In genomic region chr14:38589747-38590350, GRCh38 we compare ENCODE assay signal across 36 cellular contexts.
"Had no signal": no experiment of that assay in that cellular context is flagged by ENCODE, and none has a peak within 500 bp of the region (broad histone marks: within the 10 kb centered on the region; RNA-seq: fewer than 3 reads in every experiment).

No MANE protein-coding gene starts in this region.

- H3K27me3 Mint-ChIP-seq: activated B cell treated with CpG ODN at 0.5 μM for 24 hours; activated CD4-positive, alpha-beta memory T cell treated with anti-CD3 and anti-CD28 coated beads for 36 hours; activated CD4-positive, alpha-beta T cell treated with anti-CD3 and anti-CD28 coated beads, Interleukin-2, amount 10 ng/mL, durations not matched to agents 24 days and 14 days; activated CD8-positive, alpha-beta T cell treated with anti-CD3 and anti-CD28 coated beads for 36 hours; activated naive CD4-positive, alpha-beta T cell treated with anti-CD3 and anti-CD28 coated beads, Interleukin-2, amount 10 ng/mL, durations not matched to agents 7 days and 5 days; activated naive CD8-positive, alpha-beta T cell treated with anti-CD3 and anti-CD28 coated beads, Interleukin-2, amount 10 ng/mL, durations not matched to agents 7 days and 5 days; activated naive CD8-positive, alpha-beta T cell treated with anti-CD3 and anti-CD28 coated beads, Interleukin-2, amount 50 U/mL, for 24 hours; activated T-helper 17 cell treated with anti-CD3 and anti-CD28 coated beads, Interleukin-2, amount 50 U/mL, for 72 hours; central memory CD8-positive, alpha-beta T cell had no signal

- H3K4me3 Mint-ChIP-seq: activated B cell treated with CpG ODN at 0.5 μM for 24 hours; activated CD4-positive, alpha-beta memory T cell treated with anti-CD3 and anti-CD28 coated beads for 36 hours; activated CD4-positive, alpha-beta T cell treated with anti-CD3 and anti-CD28 coated beads, Interleukin-2, amount 10 ng/mL, durations not matched to agents 24 days and 14 days; activated CD8-positive, alpha-beta T cell treated with anti-CD3 and anti-CD28 coated beads for 36 hours; activated naive CD4-positive, alpha-beta T cell treated with anti-CD3 and anti-CD28 coated beads, Interleukin-2, amount 10 ng/mL, durations not matched to agents 7 days and 5 days; activated naive CD4-positive, alpha-beta T cell treated with anti-CD3 and anti-CD28 coated beads, Interleukin-2, amount 50 U/mL, for 24 hours; activated naive CD8-positive, alpha-beta T cell; activated naive CD8-positive, alpha-beta T cell treated with anti-CD3 and anti-CD28 coated beads, Interleukin-2, amount 10 ng/mL, durations not matched to agents 7 days and 5 days; activated naive CD8-positive, alpha-beta T cell treated with anti-CD3 and anti-CD28 coated beads, Interleukin-2, amount 50 U/mL, for 24 hours; activated T-cell treated with anti-CD3 and anti-CD28 coated beads, Interleukin-2, amount 50 U/mL, for 4 hours; activated T-cell treated with anti-CD3 and anti-CD28 coated beads, Interleukin-2, amount 50 U/mL, for 72 hours; activated T-helper 1 cell treated with anti-CD3 and anti-CD28 coated beads, Interleukin-12 subunit alpha, Interleukin-12 subunit beta, Interleukin-2, Interleukin-4 antibody, amounts not matched to agents 30 ng/mL and 10 ng/mL and 1 ng/mL, durations not matched to agents 14 hours and 24 hours and 36 hours; activated T-helper 17 cell treated with anti-CD3 and anti-CD28 coated beads, Interleukin-2, amount 50 U/mL, for 72 hours; brain; central memory CD8-positive, alpha-beta T cell; T-helper 1 cell treated with Interleukin-12 subunit alpha and Interleukin-12 subunit beta and Interleukin-4 antibody, amounts not matched to agents 30 μg/mL and 1 μg/mL, for 36 hours; T-helper 2 cell treated with Interferon-gamma antibody and Interleukin-4, amounts not matched to agents 5 μg/mL and 100 μg/mL, for 36 hours had no signal

- H3K36me3 Mint-ChIP-seq: activated CD4-positive, alpha-beta memory T cell treated with anti-CD3 and anti-CD28 coated beads for 36 hours; activated naive CD4-positive, alpha-beta T cell treated with anti-CD3 and anti-CD28 coated beads, Interleukin-2, amount 10 ng/mL, durations not matched to agents 7 days and 5 days; activated naive CD4-positive, alpha-beta T cell treated with anti-CD3 and anti-CD28 coated beads, Interleukin-2, amount 50 U/mL, for 24 hours; activated naive CD8-positive, alpha-beta T cell; activated naive CD8-positive, alpha-beta T cell treated with anti-CD3 and anti-CD28 coated beads, Interleukin-2, amount 10 ng/mL, durations not matched to agents 7 days and 5 days; brain had no signal

- H3K9me3 Mint-ChIP-seq: activated CD4-positive, alpha-beta memory T cell treated with anti-CD3 and anti-CD28 coated beads for 36 hours; activated CD4-positive, alpha-beta T cell treated with anti-CD3 and anti-CD28 coated beads, Interleukin-2, amount 10 ng/mL, durations not matched to agents 24 days and 14 days; activated CD8-positive, alpha-beta T cell treated with anti-CD3 and anti-CD28 coated beads for 36 hours; activated naive CD4-positive, alpha-beta T cell treated with anti-CD3 and anti-CD28 coated beads, Interleukin-2, amount 10 ng/mL, durations not matched to agents 7 days and 5 days; activated naive CD8-positive, alpha-beta T cell treated with anti-CD3 and anti-CD28 coated beads, Interleukin-2, amount 10 ng/mL, durations not matched to agents 7 days and 5 days; activated T-cell treated with anti-CD3 and anti-CD28 coated beads, Interleukin-2, amount 50 U/mL, for 4 hours; T-helper 1 cell treated with Interleukin-12 subunit alpha and Interleukin-12 subunit beta and Interleukin-4 antibody, amounts not matched to agents 30 μg/mL and 1 μg/mL, for 36 hours; T-helper 2 cell treated with Interferon-gamma antibody and Interleukin-4, amounts not matched to agents 5 μg/mL and 100 μg/mL, for 36 hours had no signal

- H3K4me1 Mint-ChIP-seq: activated B cell treated with CpG ODN at 0.5 μM for 24 hours; activated CD4-positive, alpha-beta T cell treated with anti-CD3 and anti-CD28 coated beads, Interleukin-2, amount 10 ng/mL, durations not matched to agents 24 days and 14 days; activated naive CD4-positive, alpha-beta T cell treated with anti-CD3 and anti-CD28 coated beads, Interleukin-2, amount 10 ng/mL, durations not matched to agents 7 days and 5 days; activated naive CD4-positive, alpha-beta T cell treated with anti-CD3 and anti-CD28 coated beads, Interleukin-2, amount 50 U/mL, for 24 hours; activated naive CD8-positive, alpha-beta T cell treated with anti-CD3 and anti-CD28 coated beads, Interleukin-2, amount 10 ng/mL, durations not matched to agents 7 days and 5 days; activated naive CD8-positive, alpha-beta T cell treated with anti-CD3 and anti-CD28 coated beads, Interleukin-2, amount 50 U/mL, for 24 hours; activated T-helper 17 cell treated with anti-CD3 and anti-CD28 coated beads, Interleukin-2, amount 50 U/mL, for 72 hours; brain; central memory CD8-positive, alpha-beta T cell had no signal

- H3K36me3 ChIP-seq: ascending aorta, cardiac muscle cell had no signal

- H3K27me3 ChIP-seq: ascending aorta, cardiac muscle cell had no signal

- ATAC-seq: activated CD8-positive, alpha-beta T cell treated with anti-CD3 and anti-CD28 coated beads for 36 hours; activated naive CD8-positive, alpha-beta T cell treated with anti-CD3 and anti-CD28 coated beads, Interleukin-2, amount 50 U/mL, for 24 hours; activated T-cell treated with anti-CD3 and anti-CD28 coated beads, Interleukin-2, amount 50 U/mL, for 4 hours; activated T-cell treated with anti-CD3 and anti-CD28 coated beads, Interleukin-2, amount 50 U/mL, for 72 hours; activated T-helper 17 cell treated with anti-CD3 and anti-CD28 coated beads, Interleukin-2, amount 50 U/mL, for 72 hours had no signal

- H3K4me3 ChIP-seq: ascending aorta, cardiac muscle cell had no signal

- H3K9me3 ChIP-seq: ascending aorta had no signal

- DNase-seq: activated B cell treated with CpG ODN at 0.5 μM for 24 hours; activated CD4-positive, alpha-beta memory T cell treated with anti-CD3 and anti-CD28 coated beads for 36 hours; activated CD4-positive, alpha-beta T cell treated with anti-CD3 and anti-CD28 coated beads for 4 hours; activated CD4-positive, alpha-beta T cell treated with anti-CD3 and anti-CD28 coated beads, Interleukin-2, amount 10 ng/mL, durations not matched to agents 24 days and 14 days; activated CD4-positive, alpha-beta T cell treated with anti-CD3 and anti-CD28 coated beads, Interleukin-2, amount 50 U/mL, for 1 hour; activated CD4-positive, alpha-beta T cell treated with anti-CD3 and anti-CD28 coated beads, Interleukin-2, amount 50 U/mL, for 4 hours; activated CD4-positive, CD25-positive, alpha-beta regulatory T cell treated with anti-CD3 and anti-CD28 coated beads, Interleukin-2, amount 50 U/mL, for 72 hours; activated CD8-positive, alpha-beta memory T cell treated with anti-CD3 and anti-CD28 coated beads, Interleukin-2, amount 50 U/mL, for 48 hours; activated CD8-positive, alpha-beta T cell treated with anti-CD3 and anti-CD28 coated beads for 36 hours; activated effector memory CD4-positive, alpha-beta T cell treated with anti-CD3 and anti-CD28 coated beads, Interleukin-2, amount 50 U/mL, for 16 hours; activated gamma-delta T cell treated with Interleukin-2 at 50 U/mL for 16 hours; activated naive CD4-positive, alpha-beta T cell; activated naive CD4-positive, alpha-beta T cell treated with anti-CD3 and anti-CD28 coated beads, Interleukin-2, amount 10 ng/mL, durations not matched to agents 7 days and 5 days; activated naive CD8-positive, alpha-beta T cell treated with anti-CD3 and anti-CD28 coated beads, Interleukin-2, amount 10 ng/mL, durations not matched to agents 7 days and 5 days; activated naive CD8-positive, alpha-beta T cell treated with anti-CD3 and anti-CD28 coated beads, Interleukin-2, amount 50 U/mL, for 24 hours; activated T-cell treated with anti-CD3 and anti-CD28 coated beads, Interleukin-2, amount 50 U/mL, for 4 hours; activated T-cell treated with anti-CD3 and anti-CD28 coated beads, Interleukin-2, amount 50 U/mL, for 72 hours; amygdala; anterior cingulate cortex; caudate nucleus; cerebellar nuclear complex; SW 1271; T-helper 1 cell; T-helper 2 cell; T-helper 9 cell had no signal

- H3K27ac ChIP-seq: ascending aorta, cardiac muscle cell, VCaP had no signal

- H3K4me1 ChIP-seq: ascending aorta had no signal

- H3K27ac Mint-ChIP-seq: activated B cell treated with CpG ODN at 0.5 μM for 24 hours; activated CD4-positive, alpha-beta memory T cell treated with anti-CD3 and anti-CD28 coated beads for 36 hours; activated CD4-positive, alpha-beta T cell treated with anti-CD3 and anti-CD28 coated beads, Interleukin-2, amount 10 ng/mL, durations not matched to agents 24 days and 14 days; activated CD8-positive, alpha-beta T cell treated with anti-CD3 and anti-CD28 coated beads for 36 hours; activated naive CD4-positive, alpha-beta T cell treated with anti-CD3 and anti-CD28 coated beads, Interleukin-2, amount 10 ng/mL, durations not matched to agents 7 days and 5 days; activated naive CD4-positive, alpha-beta T cell treated with anti-CD3 and anti-CD28 coated beads, Interleukin-2, amount 50 U/mL, for 24 hours; activated naive CD8-positive, alpha-beta T cell; activated naive CD8-positive, alpha-beta T cell treated with anti-CD3 and anti-CD28 coated beads, Interleukin-2, amount 10 ng/mL, durations not matched to agents 7 days and 5 days; activated naive CD8-positive, alpha-beta T cell treated with anti-CD3 and anti-CD28 coated beads, Interleukin-2, amount 50 U/mL, for 24 hours; activated T-cell treated with anti-CD3 and anti-CD28 coated beads, Interleukin-2, amount 50 U/mL, for 72 hours; activated T-helper 1 cell treated with anti-CD3 and anti-CD28 coated beads, Interleukin-12 subunit alpha, Interleukin-12 subunit beta, Interleukin-2, Interleukin-4 antibody, amounts not matched to agents 30 ng/mL and 10 ng/mL and 1 ng/mL, durations not matched to agents 14 hours and 24 hours and 36 hours; activated T-helper 17 cell treated with anti-CD3 and anti-CD28 coated beads, Interleukin-2, amount 50 U/mL, for 72 hours; T-helper 1 cell treated with Interleukin-12 subunit alpha and Interleukin-12 subunit beta and Interleukin-4 antibody, amounts not matched to agents 30 μg/mL and 1 μg/mL, for 36 hours; T-helper 2 cell treated with Interferon-gamma antibody and Interleukin-4, amounts not matched to agents 5 μg/mL and 100 μg/mL, for 36 hours had no signal
